7 cellular contexts compared by ENCODE assay signal in the genomic region with DNA sequence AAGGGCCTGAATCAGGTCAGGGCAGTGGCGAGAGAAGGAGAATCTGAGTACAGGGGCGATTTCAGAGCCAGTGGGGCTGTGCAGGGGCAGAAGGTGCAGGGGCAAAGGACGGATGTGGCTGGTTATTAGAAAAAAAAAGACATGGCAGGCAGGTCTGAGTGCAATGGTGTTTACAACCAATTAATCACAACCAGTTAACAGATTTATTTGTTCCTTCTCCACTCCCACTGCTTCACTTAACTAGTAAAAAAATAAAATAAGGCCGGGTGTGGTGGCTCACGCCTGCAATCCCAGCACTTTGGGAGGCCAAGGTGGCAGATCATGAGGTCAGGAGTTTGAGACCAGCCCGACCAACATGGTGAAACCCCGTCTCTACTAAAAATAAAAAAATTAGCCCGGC. TPM values are rescaled to one million over a fixed set of nuclear protein-coding genes. Genes with fewer than 3 reads are reported as not detected.
A peak's percentile ranks its signal among the peaks of the same experiment; 100 is the strongest.
DNase-seq lines count a peak whose midpoint lies in the region; ATAC-seq and TF ChIP-seq lines count a peak whose summit lies in the region.
"Not testable (repeated sequence)": the region's sequence is repeated elsewhere in the genome, so short reads cannot be mapped to it uniquely, and the experiment has no call there.

No MANE protein-coding gene starts in this region.

- peaks cover 12% of the 10 kb centered on the region for H3K79me1 ChIP-seq in mesendoderm (ENCODE audit: low read length)

- peak overlapping the region in 1 of 4 donors; percentile 82 for H3K4me3 Mint-ChIP-seq in CD4-positive, CD25-positive, alpha-beta regulatory T cell
- not testable (repeated sequence) for H3K4me3 Mint-ChIP-seq in activated CD4-positive, alpha-beta T cell treated with anti-CD3 and anti-CD28 coated beads, Interleukin-2, amount 10 ng/mL, durations not matched to agents 7 days and 5 days; central memory CD8-positive, alpha-beta T cell
- H3K4me3 Mint-ChIP-seq in endothelial cell (ENCODE audit: unreplicated experiment), result peak overlapping the region; percentile 61

- H2BK5ac ChIP-seq in mesendoderm (ENCODE audit: low read length), result not testable (repeated sequence)

- peak overlapping the region; percentile 21 to 38 (median 38) for H3K27ac Mint-ChIP-seq in CD4-positive, CD25-positive, alpha-beta regulatory T cell
- peak overlapping the region; percentile 79 for H3K27ac Mint-ChIP-seq in activated CD4-positive, alpha-beta T cell treated with anti-CD3 and anti-CD28 coated beads, Interleukin-2, amount 10 ng/mL, durations not matched to agents 7 days and 5 days
- peak overlapping the region; percentile 27 for H3K27ac Mint-ChIP-seq in central memory CD8-positive, alpha-beta T cell (ENCODE audit: low read depth)
- H3K27ac Mint-ChIP-seq in endothelial cell (ENCODE audit: unreplicated experiment), result peak overlapping the region; percentile 14

- H4K5ac ChIP-seq in mesendoderm (ENCODE audit: low read length), result not testable (repeated sequence)

- H3K4me1 ChIP-seq in CD4-positive, CD25-positive, alpha-beta regulatory T cell (ENCODE audit: control insufficient read depth, insufficient read depth, low read length, poor library complexity, severe bottlenecking), result peaks cover 19% of the 10 kb centered on the region
- H3K4me1 ChIP-seq in Peyer's patch (peaks cover 7 to 68% (median 11%) of the 10 kb centered on the region in 4 donors), mesendoderm (ENCODE audit: control insufficient read depth, low read depth, low read length) (peaks cover 26% of the 10 kb centered on the region), spleen (peaks cover 14 to 67% (median 39%) of the 10 kb centered on the region in 6 donors)

- ATAC-seq in CD4-positive, CD25-positive, alpha-beta regulatory T cell (ENCODE audit: low read depth in 2 of 2); central memory CD8-positive, alpha-beta T cell (replicated peaks; ENCODE audit: extremely low read depth, poor library complexity, severe bottlenecking): not testable (repeated sequence)

- H2BK15ac ChIP-seq in mesendoderm (replicated peaks; ENCODE audit: low read depth), result not testable (repeated sequence)

- not testable (repeated sequence) for H3K4me3 ChIP-seq in CD4-positive, CD25-positive, alpha-beta regulatory T cell (ENCODE audit: low read depth, low read length); Peyer's patch; mesendoderm (ENCODE audit: low read length); spleen

- POLR2A ChIA-PET in activated CD4-positive, alpha-beta T cell treated with anti-CD3 and anti-CD28 coated beads, Interleukin-2, amount 10 ng/mL, durations not matched to agents 7 days and 5 days (lab: Charles Lee), result not testable (repeated sequence)

- H3K36me3 ChIP-seq in CD4-positive, CD25-positive, alpha-beta regulatory T cell (ENCODE audit: control insufficient read depth, insufficient read depth, low read length); Peyer's patch; mesendoderm (ENCODE audit: control insufficient read depth, insufficient read depth, low read length); spleen: not testable (repeated sequence)

- intact Hi-C loops in spleen (cut with DNase I; ENCODE audit: low total_unique reads), result not testable (repeated sequence)

- H3K9me3 ChIP-seq in CD4-positive, CD25-positive, alpha-beta regulatory T cell (ENCODE audit: control insufficient read depth in 2 of 2, low read length in 2 of 2); Peyer's patch; spleen: not testable (repeated sequence)

- TF ChIP-seq POLR2A in Peyer's patch (IDR thresholded peaks at IDR 0.05); spleen (IDR thresholded peaks at IDR 0.05): not testable (repeated sequence)

- H3K27me3 ChIP-seq in CD4-positive, CD25-positive, alpha-beta regulatory T cell (ENCODE audit: control insufficient read depth, insufficient read depth, low read length), result peaks cover 24% of the 10 kb centered on the region
- not testable (repeated sequence) for H3K27me3 ChIP-seq in Peyer's patch; mesendoderm (ENCODE audit: insufficient read depth, low read length, poor library complexity)
- H3K27me3 ChIP-seq in spleen (replicated peaks in 1 of 7), result peaks cover 3 to 91% (median 40%) of the 10 kb centered on the region in 7 donors

- CTCF ChIA-PET in activated CD4-positive, alpha-beta T cell treated with anti-CD3 and anti-CD28 coated beads, Interleukin-2, amount 10 ng/mL, durations not matched to agents 7 days and 5 days (lab: Charles Lee), result interaction anchor here (2.0 kb wide), 1 partner anchor 9 kb away, joined by 5 read pairs; no protein-coding TSS in a partner anchor

- peaks cover 39% of the 10 kb centered on the region for H3K27me3 Mint-ChIP-seq in CD4-positive, CD25-positive, alpha-beta regulatory T cell
- H3K27me3 Mint-ChIP-seq in activated CD4-positive, alpha-beta T cell treated with anti-CD3 and anti-CD28 coated beads, Interleukin-2, amount 10 ng/mL, durations not matched to agents 7 days and 5 days, result peaks cover 15% of the 10 kb centered on the region
- H3K27me3 Mint-ChIP-seq in central memory CD8-positive, alpha-beta T cell, result peaks cover 94% of the 10 kb centered on the region
- H3K27me3 Mint-ChIP-seq in endothelial cell (ENCODE audit: unreplicated experiment), result not testable (repeated sequence)

- TF ChIP-seq CTCF in Peyer's patch (IDR thresholded peaks at IDR 0.05); endothelial cell (IDR thresholded peaks at IDR 0.05; ENCODE audit: unreplicated experiment); spleen (IDR thresholded peaks at IDR 0.05 in 8 of 11, conservative IDR thresholded peaks at IDR 0.05 in 3 of 11): not testable (repeated sequence)

- peaks cover 13 to 45% (median 28%) of the 10 kb centered on the region in 4 donors for H3K4me1 Mint-ChIP-seq in CD4-positive, CD25-positive, alpha-beta regulatory T cell
- peaks cover 61% of the 10 kb centered on the region for H3K4me1 Mint-ChIP-seq in activated CD4-positive, alpha-beta T cell treated with anti-CD3 and anti-CD28 coated beads, Interleukin-2, amount 10 ng/mL, durations not matched to agents 7 days and 5 days
- not testable (repeated sequence) for H3K4me1 Mint-ChIP-seq in central memory CD8-positive, alpha-beta T cell
- peaks cover 72% of the 10 kb centered on the region for H3K4me1 Mint-ChIP-seq in endothelial cell (ENCODE audit: unreplicated experiment)

- peak overlapping the region; percentile 64 for H3K18ac ChIP-seq in mesendoderm (ENCODE audit: low read length)

- not testable (repeated sequence) for H3K23ac ChIP-seq in mesendoderm (ENCODE audit: low read length)

- not testable (repeated sequence) for H3K27ac ChIP-seq in CD4-positive, CD25-positive, alpha-beta regulatory T cell (ENCODE audit: insufficient read depth, low read length, poor library complexity, severe bottlenecking); mesendoderm (ENCODE audit: low read depth, low read length); spleen
- H3K27ac ChIP-seq in Peyer's patch, result peak overlapping the region in 3 of 4 donors; percentile 32 to 84 (median 75)

- peak overlapping the region; percentile 44 for H3K56ac ChIP-seq in mesendoderm (ENCODE audit: low read length)

- not testable (repeated sequence) for DNase-seq in CD4-positive, CD25-positive, alpha-beta regulatory T cell; Peyer's patch; activated CD4-positive, alpha-beta T cell treated with anti-CD3 and anti-CD28 coated beads, Interleukin-2, amount 10 ng/mL, durations not matched to agents 7 days and 5 days; central memory CD8-positive, alpha-beta T cell (ENCODE audit: low spot score in 2 of 2); endothelial cell (ENCODE audit: low spot score); mesendoderm
- DNase-seq in spleen, result peak; percentile 35

- not testable (repeated sequence) for H3K36me3 Mint-ChIP-seq in CD4-positive, CD25-positive, alpha-beta regulatory T cell; activated CD4-positive, alpha-beta T cell treated with anti-CD3 and anti-CD28 coated beads, Interleukin-2, amount 10 ng/mL, durations not matched to agents 7 days and 5 days (ENCODE audit: low read depth); central memory CD8-positive, alpha-beta T cell (ENCODE audit: insufficient read depth)
- peaks cover 13% of the 10 kb centered on the region for H3K36me3 Mint-ChIP-seq in endothelial cell (ENCODE audit: low read depth, unreplicated experiment)

- H3K79me2 ChIP-seq in mesendoderm (ENCODE audit: control insufficient read depth, insufficient read depth, low read length), result peaks cover 15% of the 10 kb centered on the region

- WGBS in mesendoderm (ENCODE audit: extremely low coverage, insufficient coverage, low lambda C conversion rate), result no CpG with 5 or more reads among the region's 8 CpGs
- WGBS in spleen, 5 donors, result 89 to 93% (median 91%) methylated on average over 8 of the region's 8 CpGs

- H3K9me3 Mint-ChIP-seq in CD4-positive, CD25-positive, alpha-beta regulatory T cell; activated CD4-positive, alpha-beta T cell treated with anti-CD3 and anti-CD28 coated beads, Interleukin-2, amount 10 ng/mL, durations not matched to agents 7 days and 5 days; central memory CD8-positive, alpha-beta T cell; endothelial cell (ENCODE audit: unreplicated experiment): not testable (repeated sequence)

- not testable (repeated sequence) for H3K4ac ChIP-seq in mesendoderm (ENCODE audit: low read depth, low read length)

- H2AK5ac ChIP-seq in mesendoderm (ENCODE audit: low read length), result not testable (repeated sequence)

- not testable (repeated sequence) for H3K4me2 ChIP-seq in mesendoderm (ENCODE audit: low read length)

- not testable (repeated sequence) for H4K8ac ChIP-seq in mesendoderm (ENCODE audit: low read depth, low read length)

- H3K9ac ChIP-seq in mesendoderm (ENCODE audit: low read length), result not testable (repeated sequence)

- not testable (repeated sequence) for H2BK120ac ChIP-seq in mesendoderm (ENCODE audit: low read depth, low read length)

RNA-seq across cellular contexts. Expression of a gene that starts 5.6 kb away (rescaled TPM):
- 2.2 TPM for total RNA-seq in CD4-positive, CD25-positive, alpha-beta regulatory T cell
- 1 to 10 TPM in 3 of 4 donors, under 1 TPM in 1; 0.93 to 3.6 (median 1.6) TPM for polyA plus RNA-seq in CD4-positive, CD25-positive, alpha-beta regulatory T cell
- total RNA-seq in Peyer's patch, result 10 to 100 TPM; 29.6 to 64.6 (median 43.1) TPM
- 1 to 10 TPM; 8.6 to 9.1 TPM for total RNA-seq in activated CD4-positive, alpha-beta T cell treated with anti-CD3 and anti-CD28 coated beads, Interleukin-2, amount 10 ng/mL, durations not matched to agents 7 days and 5 days
- total RNA-seq in endothelial cell (ENCODE audit: unreplicated experiment), result 89.9 TPM
- 0.77 TPM for polyA plus RNA-seq in mesendoderm (2013, experiment 1 of 2)
- polyA plus RNA-seq in mesendoderm (2013, experiment 2 of 2), result 0.91 TPM
- 10 to 100 TPM in 3 of 7 donors, 1 to 10 TPM in 4; 1.5 to 11.8 (median 6.4) TPM for total RNA-seq in spleen
- under 1 TPM; 0.29 to 0.57 (median 0.32) TPM for polyA plus RNA-seq in spleen

Comparison
In these comparisons a context has a peak if more than half of its experiments do, and no peak if none do; other contexts are left out.
1. H3K27ac Mint-ChIP-seq: peak in every context shown above with its lines; median percentile 79 in activated CD4-positive, alpha-beta T cell treated with anti-CD3 and anti-CD28 coated beads, Interleukin-2, amount 10 ng/mL, durations not matched to agents 7 days and 5 days; 38 in CD4-positive, CD25-positive, alpha-beta regulatory T cell; 27 in central memory CD8-positive, alpha-beta T cell; 14 in endothelial cell.